In genomic region chr22:45162531-45162930, GRCh38 we compare ENCODE assay signal across 8 cellular contexts. TPM values are rescaled to one million over a fixed set of nuclear protein-coding genes. Genes with fewer than 3 reads are reported as not detected.
DNase-seq lines count a peak whose midpoint lies in the region; ATAC-seq and TF ChIP-seq lines count a peak whose summit lies in the region.

No MANE protein-coding gene starts in this region.

- H3K27ac Mint-ChIP-seq in activated T-cell treated with anti-CD3 and anti-CD28 coated beads, Interleukin-2, amount 50 U/mL, for 24 hours = peak overlapping the region; percentile 96
- H3K27ac Mint-ChIP-seq in activated CD8-positive, alpha-beta T cell treated with anti-CD3 and anti-CD28 coated beads, Interleukin-2, amount 10 ng/mL, durations not matched to agents 7 days and 5 days = peak overlapping the region; percentile 89

- no peaks in the 10 kb centered on the region for H3K9me3 ChIP-seq in iPS-18c (ENCODE audit: control insufficient read depth, insufficient read depth, low read length)
- no peaks in the 10 kb centered on the region for H3K9me3 ChIP-seq in thoracic aorta

- ATAC-seq in activated CD8-positive, alpha-beta T cell treated with anti-CD3 and anti-CD28 coated beads, Interleukin-2, amount 10 ng/mL, durations not matched to agents 7 days and 5 days = no peak
- ATAC-seq in thoracic aorta (ENCODE audit: insufficient number of reproducible peaks, low FRiP score, low read depth) (no peak), HG02938 (IDR thresholded peaks at IDR 0.05; ENCODE audit: unreplicated experiment) (no peak)

- CTCF ChIA-PET in activated CD8-positive, alpha-beta T cell treated with anti-CD3 and anti-CD28 coated beads, Interleukin-2, amount 10 ng/mL, durations not matched to agents 7 days and 5 days (lab: Charles Lee) = interaction anchor here (0.9 to 3.1 kb wide), 2 partner anchors 12 to 60 kb away, joined by 3 to 28 read pairs; no protein-coding TSS in a partner anchor

- POLR2A ChIA-PET in activated CD8-positive, alpha-beta T cell treated with anti-CD3 and anti-CD28 coated beads, Interleukin-2, amount 10 ng/mL, durations not matched to agents 7 days and 5 days (lab: Charles Lee) = interaction anchor here (1.2 to 2.8 kb wide), 5 partner anchors 10 to 99 kb away, joined by 3 to 32 read pairs (median 5); no protein-coding TSS in a partner anchor

- peaks cover 53% of the 10 kb centered on the region for H3K4me1 Mint-ChIP-seq in activated T-cell treated with anti-CD3 and anti-CD28 coated beads, Interleukin-2, amount 50 U/mL, for 24 hours (ENCODE audit: low read depth)
- H3K4me1 Mint-ChIP-seq in activated CD8-positive, alpha-beta T cell treated with anti-CD3 and anti-CD28 coated beads, Interleukin-2, amount 10 ng/mL, durations not matched to agents 7 days and 5 days (ENCODE audit: low read depth) = peaks cover 61% of the 10 kb centered on the region

- no peaks in the 10 kb centered on the region for H3K27me3 Mint-ChIP-seq in activated T-cell treated with anti-CD3 and anti-CD28 coated beads, Interleukin-2, amount 50 U/mL, for 24 hours
- no peaks in the 10 kb centered on the region for H3K27me3 Mint-ChIP-seq in activated CD8-positive, alpha-beta T cell treated with anti-CD3 and anti-CD28 coated beads, Interleukin-2, amount 10 ng/mL, durations not matched to agents 7 days and 5 days (ENCODE audit: low read depth)

- H3K36me3 ChIP-seq in thoracic aorta = peaks cover 3% of the 10 kb centered on the region

- in situ Hi-C loops in ACHN (cut with HindIII; ENCODE audit: low pct_ligation_motif_present, low pct_unique_long_range_greater_than_20kb, low sequenced_read_pairs) = no loop called here

- no peak for TF ChIP-seq CTCF in thoracic aorta (IDR thresholded peaks at IDR 0.05)

- no peak for DNase-seq in activated T-cell treated with anti-CD3 and anti-CD28 coated beads, Interleukin-2, amount 50 U/mL, for 24 hours
- no peak for DNase-seq in activated T-cell treated with anti-CD3 and anti-CD28 coated beads, Interleukin-2, amount 50 U/mL, for 48 hours
- DNase-seq in activated CD8-positive, alpha-beta T cell treated with anti-CD3 and anti-CD28 coated beads, Interleukin-2, amount 10 ng/mL, durations not matched to agents 7 days and 5 days = no peak
- DNase-seq in thoracic aorta (ENCODE audit: low spot score) = no peak
- no peak for DNase-seq in ACHN
- no peak for DNase-seq in NCI-H146 treated with DMSO at 0.1 percent for 48 hours (lab: John Stamatoyannopoulos, UW; ENCODE audit: unreplicated experiment)

- peaks cover 15 to 31% of the 10 kb centered on the region in 2 donors for H3K4me1 ChIP-seq in thoracic aorta (ENCODE audit: control insufficient read depth in 1 of 2, low read depth in 2 of 2)

- peak overlapping the region; percentile 91 for H3K4me3 ChIP-seq in iPS-18c (ENCODE audit: insufficient read depth, low read depth, low read length)
- peak overlapping the region; percentile 94 for H3K4me3 ChIP-seq in thoracic aorta

- peaks cover 69% of the 10 kb centered on the region for H3K36me3 Mint-ChIP-seq in activated T-cell treated with anti-CD3 and anti-CD28 coated beads, Interleukin-2, amount 50 U/mL, for 24 hours (ENCODE audit: low read depth)
- H3K36me3 Mint-ChIP-seq in activated CD8-positive, alpha-beta T cell treated with anti-CD3 and anti-CD28 coated beads, Interleukin-2, amount 10 ng/mL, durations not matched to agents 7 days and 5 days (ENCODE audit: low read depth) = peaks cover 40% of the 10 kb centered on the region

- H3K27ac ChIP-seq in thoracic aorta = peak overlapping the region in 1 of 2 donors; percentile 41

- H3K9me3 Mint-ChIP-seq in activated T-cell treated with anti-CD3 and anti-CD28 coated beads, Interleukin-2, amount 50 U/mL, for 24 hours = no peaks in the 10 kb centered on the region
- no peaks in the 10 kb centered on the region for H3K9me3 Mint-ChIP-seq in activated CD8-positive, alpha-beta T cell treated with anti-CD3 and anti-CD28 coated beads, Interleukin-2, amount 10 ng/mL, durations not matched to agents 7 days and 5 days (ENCODE audit: insufficient read depth)

- peak overlapping the region; percentile 97 for H3K4me3 Mint-ChIP-seq in activated T-cell treated with anti-CD3 and anti-CD28 coated beads, Interleukin-2, amount 50 U/mL, for 24 hours
- H3K4me3 Mint-ChIP-seq in activated CD8-positive, alpha-beta T cell treated with anti-CD3 and anti-CD28 coated beads, Interleukin-2, amount 10 ng/mL, durations not matched to agents 7 days and 5 days = peak overlapping the region; percentile 94

- H3K27me3 ChIP-seq in thoracic aorta (replicated peaks; ENCODE audit: insufficient read depth) = no peaks in the 10 kb centered on the region

RNA-seq across cellular contexts. Expression of gene NUP50, which starts 1.2 kb away (rescaled TPM):
- 100 to 1,000 TPM; 161 to 167 TPM for total RNA-seq in activated CD8-positive, alpha-beta T cell treated with anti-CD3 and anti-CD28 coated beads, Interleukin-2, amount 10 ng/mL, durations not matched to agents 7 days and 5 days
- total RNA-seq in thoracic aorta = 10 to 100 TPM; 27.8 to 31.6 TPM

Comparison
In these comparisons a context has a peak if more than half of its experiments do, and no peak if none do; other contexts are left out.
1. RNA of gene NUP50, which starts 1.2 kb away (total RNA-seq): 161 to 167 TPM in activated CD8-positive, alpha-beta T cell treated with anti-CD3 and anti-CD28 coated beads, Interleukin-2, amount 10 ng/mL, durations not matched to agents 7 days and 5 days; 27.8 to 31.6 TPM in thoracic aorta; every median in the first group is over 4 times any median in the second.